Comparison of ENCODE assay signal across 23 cellular contexts in the genomic region with DNA sequence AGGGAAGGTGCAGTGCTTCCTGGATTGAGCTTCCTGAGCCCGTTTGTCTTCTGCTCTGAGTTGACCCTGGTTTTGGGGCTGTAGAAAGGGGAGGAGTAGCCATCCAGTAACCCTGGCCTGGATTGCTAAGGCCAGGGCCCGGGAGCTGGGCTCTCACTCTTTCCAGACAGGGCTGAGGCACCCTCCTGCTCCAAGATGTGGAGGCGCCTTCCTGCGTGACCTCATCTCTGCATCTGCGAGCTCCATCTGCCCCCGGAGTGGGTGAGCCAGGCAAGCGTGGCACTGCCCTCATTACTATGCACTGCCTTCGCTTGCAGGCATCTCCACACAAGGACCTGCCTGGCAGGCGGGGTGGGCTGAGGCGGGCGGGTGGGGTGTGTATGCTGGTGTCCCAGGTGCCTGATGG. TPM values are rescaled to one million over a fixed set of nuclear protein-coding genes. Genes with fewer than 3 reads are reported as not detected.
A peak's percentile ranks its signal among the peaks of the same experiment; 100 is the strongest.
DNase-seq lines count a peak whose midpoint lies in the region; ATAC-seq, FAIRE-seq and TF ChIP-seq lines count a peak whose summit lies in the region.
"Had no signal": no experiment of that assay in that cellular context is flagged by ENCODE, and none has a peak within 500 bp of the region (broad histone marks: within the 10 kb centered on the region; RNA-seq: fewer than 3 reads in every experiment).

No MANE protein-coding gene starts in this region.

- no peaks in the 10 kb centered on the region for H3K4me1 Mint-ChIP-seq in CD8-positive, alpha-beta memory T cell
- H3K4me1 Mint-ChIP-seq: activated CD4-positive, alpha-beta memory T cell treated with anti-CD3 and anti-CD28 coated beads, Interleukin-2, amount 10 ng/mL, durations not matched to agents 7 days and 5 days had no signal

- no peak overlapping the region for H3K4me2 ChIP-seq in K562 (ENCODE audit: insufficient read depth, low read length)

- whole genome bisulfite sequencing in K562 (ENCODE audit: insufficient coverage, low coverage, missing lambda C conversion rate): 87% methylated on average over 10 of the region's 11 CpGs

- peak; percentile 36 for ATAC-seq in K562
- ATAC-seq in lower lobe of right lung: peak; percentile 47 to 55
- peak; percentile 67 for ATAC-seq in upper lobe of right lung
- ATAC-seq in GM18498 (IDR thresholded peaks at IDR 0.05; ENCODE audit: unreplicated experiment): no peak
- ATAC-seq: activated naive CD4-positive, alpha-beta T cell treated with anti-CD3 and anti-CD28 coated beads, Interleukin-2, amount 50 U/mL, for 72 hours had no signal

- H4K20me1 ChIP-seq in K562 (replicated peaks; ENCODE audit: control insufficient read depth, insufficient read depth, low read length): no peaks in the 10 kb centered on the region

- H3K27ac ChIP-seq in K562 (ENCODE audit: extremely low read depth, low read depth, low read length) (peak overlapping the region; percentile 19; the same call in 1 of the 3 replicates), lower lobe of right lung (no peak overlapping the region), upper lobe of right lung (no peak overlapping the region)
- no peak overlapping the region for H3K27ac ChIP-seq in CD8-positive, alpha-beta memory T cell (ENCODE audit: low read depth, low read length)
- H3K27ac ChIP-seq: ovary had no signal

- no peak for TF ChIP-seq RAD21 in K562 (CRISPR knock-in tag; conservative IDR thresholded peaks at IDR 0.05 in 1 of 2, IDR thresholded peaks at IDR 0.05 in 1 of 2)

- in situ Hi-C loops in K562 (cut with MboI): no loop called here

- no peak for TF ChIP-seq CTCF in K562 (IDR thresholded peaks at IDR 0.05 in 2 of 3, conservative IDR thresholded peaks at IDR 0.05 in 1 of 3; ENCODE audit: insufficient read depth in 2 of 3, low read depth in 1 of 3, low read length in 3 of 3)
- TF ChIP-seq CTCF in lower lobe of right lung (IDR thresholded peaks at IDR 0.05): no peak
- no peak for TF ChIP-seq CTCF in upper lobe of right lung (IDR thresholded peaks at IDR 0.05)

- H3K4me3 ChIP-seq in K562 (no peak overlapping the region), lower lobe of right lung (no peak overlapping the region), upper lobe of right lung (no peak overlapping the region)
- H3K4me3 ChIP-seq in CD8-positive, alpha-beta memory T cell (ENCODE audit: low read length): no peak overlapping the region
- H3K4me3 ChIP-seq: ovary had no signal

- no peak overlapping the region for H3K4me3 Mint-ChIP-seq in CD8-positive, alpha-beta memory T cell
- H3K4me3 Mint-ChIP-seq: activated B cell treated with CpG ODN at 0.5 μM for 24 hours; activated CD4-positive, alpha-beta memory T cell treated with anti-CD3 and anti-CD28 coated beads, Interleukin-2, amount 10 ng/mL, durations not matched to agents 7 days and 5 days; activated T-cell treated with anti-CD3 and anti-CD28 coated beads, Interleukin-2, amount 50 U/mL, for 24 hours; brain; IgD-negative memory B cell had no signal

- no TSS peak for BruUV-seq in K562 (replicated peaks; lab: Mats Ljungman, UMichigan)

- H3K4me1 ChIP-seq in K562 (replicated peaks in 1 of 2; ENCODE audit: control insufficient read depth in 2 of 2, insufficient read depth in 2 of 2, low read length in 2 of 2) (peaks cover 14 to 25% of the 10 kb centered on the region in 2 experiments), lower lobe of right lung (peaks cover 34% of the 10 kb centered on the region), upper lobe of right lung (peaks cover 1% of the 10 kb centered on the region)
- no peaks in the 10 kb centered on the region for H3K4me1 ChIP-seq in CD8-positive, alpha-beta memory T cell (ENCODE audit: insufficient read depth, low read length)

- H2AFZ ChIP-seq in K562 (ENCODE audit: low read depth, low read length): no peak overlapping the region

- POLR2A ChIA-PET in K562 (lab: Yijun Ruan, JAX): interaction anchor here (0.7 kb wide), 1 partner anchor 84 kb away, joined by 3 read pairs; no protein-coding TSS in a partner anchor
- POLR2A ChIA-PET in CD8-positive, alpha-beta memory T cell (lab: Charles Lee): no interaction called here

- peaks cover 0 to 3% (median 0%) of the 10 kb centered on the region in 5 donors for H3K9me3 Mint-ChIP-seq in CD8-positive, alpha-beta memory T cell
- H3K9me3 Mint-ChIP-seq: activated CD4-positive, alpha-beta memory T cell treated with anti-CD3 and anti-CD28 coated beads, Interleukin-2, amount 10 ng/mL, durations not matched to agents 7 days and 5 days; activated naive CD4-positive, alpha-beta T cell treated with anti-CD3 and anti-CD28 coated beads, Interleukin-2, amount 50 U/mL, for 72 hours; activated T-cell treated with anti-CD3 and anti-CD28 coated beads, Interleukin-2, amount 50 U/mL, for 24 hours had no signal

- 0 out of 2 replicates have a peak, but pooled peaks cover 3% of the 10 kb centered on the region for H3K9me3 ChIP-seq in K562 (replicated peaks; ENCODE audit: control insufficient read depth, insufficient read depth, low read depth, low read length)
- no peaks in the 10 kb centered on the region for H3K9me3 ChIP-seq in lower lobe of right lung
- no peaks in the 10 kb centered on the region for H3K9me3 ChIP-seq in upper lobe of right lung
- H3K9me3 ChIP-seq in CD8-positive, alpha-beta memory T cell (ENCODE audit: low read length): no peaks in the 10 kb centered on the region
- H3K9me3 ChIP-seq: ovary had no signal

- H3K27me3 ChIP-seq in K562 (ENCODE audit: control insufficient read depth in 2 of 2, insufficient read depth in 2 of 2, low read length in 2 of 2) (no peaks in the 10 kb centered on the region), lower lobe of right lung (ENCODE audit: low read depth) (no peaks in the 10 kb centered on the region), upper lobe of right lung (no peaks in the 10 kb centered on the region)
- H3K27me3 ChIP-seq in CD8-positive, alpha-beta memory T cell (ENCODE audit: insufficient read depth, low read length, poor library complexity, severe bottlenecking): no peaks in the 10 kb centered on the region
- H3K27me3 ChIP-seq: ovary had no signal

- H3K36me3 ChIP-seq in K562 (ENCODE audit: control insufficient read depth, insufficient read depth, low read length): peaks cover 3% of the 10 kb centered on the region; the same call in 1 of the 3 replicates
- H3K36me3 ChIP-seq in lower lobe of right lung: no peaks in the 10 kb centered on the region
- no peaks in the 10 kb centered on the region for H3K36me3 ChIP-seq in upper lobe of right lung
- no peaks in the 10 kb centered on the region for H3K36me3 ChIP-seq in CD8-positive, alpha-beta memory T cell (ENCODE audit: insufficient read depth, low read length)
- H3K36me3 ChIP-seq: ovary had no signal

- CTCF ChIA-PET in K562 (lab: Yijun Ruan, JAX; ENCODE audit: low intra/inter-chr PET ratio): no interaction called here
- CTCF ChIA-PET in CD8-positive, alpha-beta memory T cell (lab: Charles Lee): no interaction called here

- DNase-seq in NCI-H2171 treated with DMSO at 0.1 percent for 48 hours (lab: John Stamatoyannopoulos, UW) (peak; percentile 6), NCI-H2171 (lab: John Stamatoyannopoulos, UW) (no peak), K562 (ENCODE audit: extremely low read depth in 1 of 4, low spot score in 3 of 4) (no peak), lower lobe of right lung (no peak), upper lobe of right lung (no peak), NCI-H1417 treated with DMSO at 0.1 percent for 48 hours (lab: John Stamatoyannopoulos, UW) (no peak)
- DNase-seq in CD8-positive, alpha-beta memory T cell: no peak
- DNase-seq: activated B cell treated with CpG ODN at 0.5 μM for 24 hours; activated CD4-positive, alpha-beta memory T cell treated with anti-CD3 and anti-CD28 coated beads, Interleukin-2, amount 10 ng/mL, durations not matched to agents 7 days and 5 days; activated T-cell treated with anti-CD3 and anti-CD28 coated beads, Interleukin-2, amount 50 U/mL, for 24 hours; cortex of kidney; DMS79 treated with DMSO at 0.1 percent for 48 hours; left colon; NCI-H526 treated with DMSO at 0.1 percent for 48 hours; ovary; stimulated activated CD4-positive, alpha-beta T cell treated with anti-CD3 and anti-CD28 coated beads, Interleukin-4, amount 100 ng/mL, for 1 hour; T-helper 1 cell had no signal

- no peak for FAIRE-seq in K562 (lab: Jason Lieb, UNC)
- FAIRE-seq: endothelial cell of umbilical vein, H1 had no signal

- H3K79me2 ChIP-seq in K562 (ENCODE audit: control insufficient read depth, insufficient read depth, low read length): peaks cover 27% of the 10 kb centered on the region

- H3K9ac ChIP-seq in K562 (ENCODE audit: insufficient read depth in 1 of 2, low read depth in 2 of 2, low read length in 2 of 2): peak overlapping the region in 1 of 2 experiments; percentile 81; a peak in 2 of 4 replicates

- H3K36me3 Mint-ChIP-seq in CD8-positive, alpha-beta memory T cell: no peaks in the 10 kb centered on the region
- H3K36me3 Mint-ChIP-seq: activated naive CD4-positive, alpha-beta T cell treated with anti-CD3 and anti-CD28 coated beads, Interleukin-2, amount 50 U/mL, for 72 hours had no signal

- intact Hi-C loops in K562 (cut with micrococcal nuclease): no loop called here
- intact Hi-C loops in lower lobe of right lung (cut with DNase I): no loop called here
- intact Hi-C loops in upper lobe of right lung (cut with DNase I): no loop called here

- peaks cover 5 to 17% of the 10 kb centered on the region in 2 donors for H3K27me3 Mint-ChIP-seq in CD8-positive, alpha-beta memory T cell
- H3K27me3 Mint-ChIP-seq: activated B cell treated with CpG ODN at 0.5 μM for 24 hours, brain, IgD-negative memory B cell had no signal

- TF ChIP-seq EP300 in K562 (IDR thresholded peaks at IDR 0.05; ENCODE audit: low read length): no peak

- no peak for TF ChIP-seq POLR2A in K562 (conservative IDR thresholded peaks at IDR 0.05)

- H3K27ac Mint-ChIP-seq in CD8-positive, alpha-beta memory T cell: no peak overlapping the region
- H3K27ac Mint-ChIP-seq: activated B cell treated with CpG ODN at 0.5 μM for 24 hours; activated CD4-positive, alpha-beta memory T cell treated with anti-CD3 and anti-CD28 coated beads, Interleukin-2, amount 10 ng/mL, durations not matched to agents 7 days and 5 days; activated naive CD4-positive, alpha-beta T cell treated with anti-CD3 and anti-CD28 coated beads, Interleukin-2, amount 50 U/mL, for 72 hours; activated T-cell treated with anti-CD3 and anti-CD28 coated beads, Interleukin-2, amount 50 U/mL, for 24 hours had no signal

- H3K9me1 ChIP-seq in K562 (ENCODE audit: control insufficient read depth, insufficient read depth, low read length): no peaks in the 10 kb centered on the region

RNA-seq across cellular contexts. Expression of a gene that starts 58.0 kb away (rescaled TPM):
- 62.1 and 65.0 TPM in 2 replicates for total RNA-seq in K562 (2011; cell fraction: chromatin; rRNA removed; ENCODE audit: low replicate concordance)
- 26.5 and 31.9 TPM in 2 replicates for total RNA-seq in K562 (2011; cell fraction: nucleolus; rRNA removed)
- 43.2 and 112 TPM in 2 replicates for total RNA-seq in K562 (2011; cell fraction: nucleoplasm; rRNA removed)
- total RNA-seq in K562 (2014; rRNA removed) (34.9 and 43.1 TPM in 2 replicates), K562 (2014; rRNA removed; fragmentation: Illumina TruSeq; extraction: Trizol) (44.1 and 51.7 TPM in 2 replicates), K562 (2015; rRNA removed; fragmentation: Illumina TruSeq; extraction: Trizol) (36.8 and 41.3 TPM in 2 replicates), K562 (2021) (57.7 and 66.1 TPM in 2 replicates), lower lobe of right lung (110 TPM), upper lobe of right lung (137 TPM)
- polyA plus RNA-seq in K562 (2011; rRNA removed) (32.8 and 70.4 TPM in 2 replicates), K562 (2014; fragmentation: Illumina TruSeq; extraction: Trizol) (47.9 and 50.9 TPM in 2 replicates), K562 (2014; fragmentation: Nextera tagmentation; extraction: Ambion mirVana) (10 to 100 TPM; 20.7 to 25.6 TPM), K562 (2014; rRNA removed) (25.6 and 29.0 TPM in 2 replicates)
- 26.1 and 28.8 TPM in 2 replicates for polyA plus RNA-seq in K562 (2011; cell fraction: cytosol; rRNA removed)
- polyA plus RNA-seq in K562 (2011; cell fraction: nucleus; rRNA removed): 33.7 and 65.3 TPM in 2 replicates
- 37.3 and 45.1 TPM in 2 replicates for polyA plus RNA-seq in K562 (2012)
- polyA minus RNA-seq in K562 (2011; rRNA and poly(A)+ RNA removed): 89.7 and 166 TPM in 2 replicates
- 27.4 and 41.0 TPM in 2 replicates for polyA minus RNA-seq in K562 (2011; cell fraction: cytosol; rRNA and poly(A)+ RNA removed)
- 32.4 and 49.9 TPM in 2 replicates for polyA minus RNA-seq in K562 (2011; cell fraction: nucleus; rRNA and poly(A)+ RNA removed)
- 1 to 10 TPM in 1 of 2 experiments, under 1 TPM in 1; 0.57 to 1.1 TPM for total RNA-seq in CD8-positive, alpha-beta memory T cell
- polyA plus RNA-seq in CD8-positive, alpha-beta memory T cell: 4.7 TPM

Comparison
In these comparisons a context has a peak if more than half of its experiments do, and no peak if none do; other contexts are left out.
1. RNA of a gene that starts 58.0 kb away (total RNA-seq): 137 TPM in upper lobe of right lung (single experiment), 110 TPM in lower lobe of right lung (single experiment) and 26.5 to 112 TPM in K562; 0.57 to 1.1 TPM in CD8-positive, alpha-beta memory T cell; every median in the first group is over 10 times any median in the second.